In the genomic region with DNA sequence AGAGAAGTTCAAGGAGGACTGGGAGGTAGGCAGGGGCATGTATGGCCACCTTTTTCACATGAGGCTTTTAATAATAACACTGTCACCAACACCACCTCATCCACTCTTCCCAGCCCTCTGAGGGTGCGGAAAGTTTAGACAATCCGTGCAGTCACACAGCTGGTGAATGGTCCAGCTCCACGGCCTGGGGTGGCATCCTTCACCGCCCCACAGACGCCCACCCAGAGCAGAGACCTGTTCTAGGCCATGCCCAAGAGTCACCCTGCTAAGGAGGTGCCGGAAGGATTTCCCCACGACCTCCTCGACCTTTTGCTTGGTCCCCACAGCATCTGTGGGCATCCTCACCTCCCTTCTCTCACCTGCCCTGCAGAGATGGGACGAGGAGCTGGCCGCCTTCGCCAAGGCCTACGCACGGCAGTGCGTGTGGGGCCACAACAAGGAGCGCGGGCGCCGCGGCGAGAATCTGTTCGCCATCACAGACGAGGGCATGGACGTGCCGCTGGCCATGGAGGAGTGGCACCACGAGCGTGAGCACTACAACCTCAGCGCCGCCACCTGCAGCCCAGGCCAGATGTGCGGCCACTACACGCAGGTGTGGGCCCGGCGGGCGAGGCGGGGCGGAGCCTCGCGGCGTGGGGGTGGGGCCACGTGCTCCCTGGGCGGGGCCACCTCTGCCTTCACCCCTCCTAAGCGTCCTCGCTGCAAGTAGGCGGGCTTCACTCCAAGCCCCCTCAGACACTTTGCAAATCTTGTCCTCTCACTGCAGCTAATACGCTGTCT, we compare ENCODE assay signal across 1 cellular context.
TF ChIP-seq lines count a peak whose summit lies in the region.

No MANE protein-coding gene starts in this region.

TF ChIP-seq in HCT116, 20 proteins besides CTCF, POLR2A, EP300 and RAD21 (continued from another document):
- no peak for TF ChIP-seq SP1 (IDR thresholded peaks at IDR 0.05; ENCODE audit: low read depth)
- TF ChIP-seq JUND (IDR thresholded peaks at IDR 0.05): no peak
